In the genomic region with DNA sequence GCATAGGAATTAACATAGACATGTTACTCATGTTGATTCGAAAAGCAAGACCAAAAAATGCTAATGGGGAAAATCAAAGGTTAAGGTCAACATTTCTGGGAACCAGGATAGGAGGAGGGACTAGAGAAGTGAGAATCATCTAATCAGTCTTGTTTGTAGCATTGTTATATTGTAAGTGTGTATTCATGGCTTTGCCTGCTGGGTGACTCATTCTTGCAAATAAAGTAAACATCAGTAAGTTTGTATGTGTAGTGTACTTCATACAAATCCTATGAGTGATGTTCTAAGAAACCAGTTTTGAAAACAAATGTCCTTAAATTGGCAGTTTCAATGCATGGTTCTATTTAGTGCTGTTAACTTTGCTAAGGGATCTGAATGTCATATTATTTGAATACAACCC, we compare ENCODE assay signal across 16 cellular contexts.
A peak's percentile ranks its signal among the peaks of the same experiment; 100 is the strongest.
DNase-seq lines count a peak whose midpoint lies in the region; ATAC-seq, FAIRE-seq and TF ChIP-seq lines count a peak whose summit lies in the region.
"Had no signal": no experiment of that assay in that cellular context is flagged by ENCODE, and none has a peak within 500 bp of the region (broad histone marks: within the 10 kb centered on the region; RNA-seq: fewer than 3 reads in every experiment).

No MANE protein-coding gene starts in this region.

- H3K27ac Mint-ChIP-seq in natural killer cell: no peak overlapping the region
- H3K27ac Mint-ChIP-seq: CD4-positive, alpha-beta T cell; IgD-negative memory B cell had no signal

- no peaks in the 10 kb centered on the region for H3K79me2 ChIP-seq in K562 (ENCODE audit: control insufficient read depth, insufficient read depth, low read length)

- WGBS in K562 (ENCODE audit: insufficient coverage, low coverage, missing lambda C conversion rate): 9% methylated on average over 1 of the region's 1 CpG

- no peaks in the 10 kb centered on the region; a peak in 2 of 5 replicates for H3K27me3 ChIP-seq in K562 (ENCODE audit: control insufficient read depth in 2 of 2, insufficient read depth in 2 of 2, low read length in 2 of 2)
- H3K27me3 ChIP-seq in left lung: no peaks in the 10 kb centered on the region

- H3K36me3 Mint-ChIP-seq in natural killer cell: no peaks in the 10 kb centered on the region

- H3K4me2 ChIP-seq in K562 (ENCODE audit: insufficient read depth, low read length): no peak overlapping the region

- intact Hi-C loops in K562 (cut with micrococcal nuclease) (no loop called here), left lung (cut with DNase I) (no loop called here), natural killer cell (cut with micrococcal nuclease) (no loop called here)

- POLR2A ChIA-PET in K562 (lab: Yijun Ruan, JAX): no interaction called here

- no peak overlapping the region for H2AFZ ChIP-seq in K562 (ENCODE audit: low read depth, low read length)

- H3K36me3 ChIP-seq in K562 (ENCODE audit: control insufficient read depth, insufficient read depth, low read length): no peaks in the 10 kb centered on the region
- H3K36me3 ChIP-seq in left lung: no peaks in the 10 kb centered on the region
- H3K36me3 ChIP-seq: HAP-1 had no signal

- H3K9me1 ChIP-seq in K562 (ENCODE audit: control insufficient read depth, insufficient read depth, low read length): no peaks in the 10 kb centered on the region

- no peak for TF ChIP-seq EP300 in K562 (IDR thresholded peaks at IDR 0.05; ENCODE audit: low read length)

- ATAC-seq in K562: no peak
- peak; percentile 68 for ATAC-seq in left lung
- no peak for ATAC-seq in natural killer cell
- no peak for ATAC-seq in HG02970 (IDR thresholded peaks at IDR 0.05; ENCODE audit: low FRiP score, unreplicated experiment)

- H3K27me3 Mint-ChIP-seq in natural killer cell (ENCODE audit: low read depth in 2 of 2): peaks cover 9 to 16% of the 10 kb centered on the region in 2 donors

- no peak overlapping the region for H3K9ac ChIP-seq in K562 (ENCODE audit: insufficient read depth in 1 of 2, low read depth in 2 of 2, low read length in 2 of 2)

- no peak for TF ChIP-seq RAD21 in K562 (CRISPR knock-in tag; conservative IDR thresholded peaks at IDR 0.05 in 1 of 2, IDR thresholded peaks at IDR 0.05 in 1 of 2)

- no peak for FAIRE-seq in K562 (lab: Jason Lieb, UNC)

- peaks cover under 1% of the 10 kb centered on the region for H3K9me3 ChIP-seq in K562 (replicated peaks; ENCODE audit: control insufficient read depth, insufficient read depth, low read depth, low read length)
- H3K9me3 ChIP-seq in left lung: no peaks in the 10 kb centered on the region
- H3K9me3 ChIP-seq: HAP-1 had no signal

- H3K9me3 Mint-ChIP-seq in natural killer cell: no peaks in the 10 kb centered on the region
- H3K9me3 Mint-ChIP-seq: CD4-positive, alpha-beta T cell; IgD-negative memory B cell had no signal

- H3K4me3 ChIP-seq in K562 (no peak overlapping the region), left lung (no peak overlapping the region)
- H3K4me3 ChIP-seq: HAP-1 had no signal

- in situ Hi-C loops in K562 (cut with MboI): no loop called here

- H4K20me1 ChIP-seq in K562 (replicated peaks; ENCODE audit: control insufficient read depth, insufficient read depth, low read length): no peaks in the 10 kb centered on the region

- no peak overlapping the region for H3K4me3 Mint-ChIP-seq in natural killer cell
- H3K4me3 Mint-ChIP-seq: CD4-positive, alpha-beta T cell; IgD-negative memory B cell had no signal

- H3K4me1 Mint-ChIP-seq in natural killer cell: no peaks in the 10 kb centered on the region

- BruUV-seq in K562 (replicated peaks; lab: Mats Ljungman, UMichigan): no TSS peak

- no peak for TF ChIP-seq POLR2A in K562 (conservative IDR thresholded peaks at IDR 0.05)

- CTCF ChIA-PET in K562 (lab: Yijun Ruan, JAX; ENCODE audit: low intra/inter-chr PET ratio): no interaction called here

- no peak for TF ChIP-seq CTCF in K562 (IDR thresholded peaks at IDR 0.05 in 2 of 3, conservative IDR thresholded peaks at IDR 0.05 in 1 of 3; ENCODE audit: insufficient read depth in 2 of 3, low read depth in 1 of 3, low read length in 3 of 3)
- TF ChIP-seq CTCF in left lung (IDR thresholded peaks at IDR 0.05): no peak
- TF ChIP-seq CTCF in natural killer cell (IDR thresholded peaks at IDR 0.05): no peak

- peak; percentile 76 for DNase-seq in DMS53 treated with DMSO at 0.1 percent for 48 hours (lab: John Stamatoyannopoulos, UW; ENCODE audit: unreplicated experiment)
- peak; percentile 27 for DNase-seq in NCI-H1048 (lab: John Stamatoyannopoulos, UW)
- DNase-seq in K562 (ENCODE audit: extremely low read depth in 1 of 4, low spot score in 3 of 4): no peak
- no peak for DNase-seq in left lung
- DNase-seq in amniotic stem cell (lab: John Stamatoyannopoulos, UW): no peak
- DNase-seq in natural killer cell: no peak
- DNase-seq in glomerular visceral epithelial cell (ENCODE audit: extremely low spot score): no peak
- DNase-seq: CD4-positive, alpha-beta T cell; Kasumi-1; NCI-H1105; NCI-H2081 treated with DMSO at 0.1 percent for 48 hours; NCI-H446 treated with DMSO at 0.1 percent for 48 hours; NCI-H774 had no signal

- H3K4me1 ChIP-seq in K562 (replicated peaks in 1 of 2; ENCODE audit: control insufficient read depth in 2 of 2, insufficient read depth in 2 of 2, low read length in 2 of 2) (no peaks in the 10 kb centered on the region), left lung (no peaks in the 10 kb centered on the region)
- H3K4me1 ChIP-seq: HAP-1 had no signal

- no peak overlapping the region for H3K27ac ChIP-seq in K562 (ENCODE audit: extremely low read depth, low read depth, low read length)
- H3K27ac ChIP-seq in left lung: no peak overlapping the region

TF ChIP-seq in K562, 482 proteins besides CTCF, POLR2A, EP300 and RAD21:
- TF ChIP-seq SMARCA4 (IDR thresholded peaks at IDR 0.05) (no peak), JUND (IDR thresholded peaks at IDR 0.05; ENCODE audit: borderline replicate concordance, low read depth, low read length) (peak; percentile 27; the same call in 1 of the 2 replicates), JUND (tag; IDR thresholded peaks at IDR 0.05; ENCODE audit: borderline replicate concordance, low read depth, low read length) (peak; percentile 49; the same call in 1 of the 3 replicates), NFYB (IDR thresholded peaks at IDR 0.05; ENCODE audit: extremely low read depth, insufficient read length) (no peak), FOSL1 (tag; conservative IDR thresholded peaks at IDR 0.05) (peak; percentile 48)
- TF ChIP-seq, protein P1, sequence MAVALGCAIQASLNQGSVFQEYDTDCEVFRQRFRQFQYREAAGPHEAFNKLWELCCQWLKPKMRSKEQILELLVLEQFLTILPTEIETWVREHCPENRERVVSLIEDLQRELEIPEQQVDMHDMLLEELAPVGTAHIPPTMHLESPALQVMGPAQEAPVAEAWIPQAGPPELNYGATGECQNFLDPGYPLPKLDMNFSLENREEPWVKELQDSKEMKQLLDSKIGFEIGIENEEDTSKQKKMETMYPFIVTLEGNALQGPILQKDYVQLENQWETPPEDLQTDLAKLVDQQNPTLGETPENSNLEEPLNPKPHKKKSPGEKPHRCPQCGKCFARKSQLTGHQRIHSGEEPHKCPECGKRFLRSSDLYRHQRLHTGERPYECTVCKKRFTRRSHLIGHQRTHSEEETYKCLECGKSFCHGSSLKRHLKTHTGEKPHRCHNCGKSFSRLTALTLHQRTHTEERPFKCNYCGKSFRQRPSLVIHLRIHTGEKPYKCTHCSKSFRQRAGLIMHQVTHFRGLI (CRISPR knock-in tag; IDR thresholded peaks at IDR 0.05): no peak
- TF ChIP-seq, protein P2, sequence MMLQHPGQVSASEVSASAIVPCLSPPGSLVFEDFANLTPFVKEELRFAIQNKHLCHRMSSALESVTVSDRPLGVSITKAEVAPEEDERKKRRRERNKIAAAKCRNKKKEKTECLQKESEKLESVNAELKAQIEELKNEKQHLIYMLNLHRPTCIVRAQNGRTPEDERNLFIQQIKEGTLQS (IDR thresholded peaks at IDR 0.05): 0 out of 2 replicates have a peak, but pooled peaks have one; percentile 35
- TF ChIP-seq, protein P2 (CRISPR knock-in tag; conservative IDR thresholded peaks at IDR 0.05): no peak
- TF ChIP-seq, protein P3, sequence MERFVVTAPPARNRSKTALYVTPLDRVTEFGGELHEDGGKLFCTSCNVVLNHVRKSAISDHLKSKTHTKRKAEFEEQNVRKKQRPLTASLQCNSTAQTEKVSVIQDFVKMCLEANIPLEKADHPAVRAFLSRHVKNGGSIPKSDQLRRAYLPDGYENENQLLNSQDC (CRISPR knock-in tag; IDR thresholded peaks at IDR 0.05): no peak

Comparison
In these comparisons a context has a peak if more than half of its experiments do, and no peak if none do; other contexts are left out.
1. DNase-seq: peak in DMS53 treated with DMSO at 0.1 percent for 48 hours (single experiment) and NCI-H1048 (single experiment); none in K562 (0 of 4), left lung (0 of 2), amniotic stem cell (single experiment), natural killer cell (single experiment) and glomerular visceral epithelial cell (single experiment).